ENCODE assay signal across 9 cellular contexts in genomic region chr10:12350925-12351324, GRCh38. TPM values are rescaled to one million over a fixed set of nuclear protein-coding genes. Genes with fewer than 3 reads are reported as not detected.
DNase-seq lines count a peak whose midpoint lies in the region; ATAC-seq and TF ChIP-seq lines count a peak whose summit lies in the region.
"Had no signal": no experiment of that assay in that cellular context is flagged by ENCODE, and none has a peak within 500 bp of the region (broad histone marks: within the 10 kb centered on the region; RNA-seq: fewer than 3 reads in every experiment).

No MANE protein-coding gene starts in this region.

- H3K27me3 ChIP-seq in breast epithelium (no peaks in the 10 kb centered on the region), muscle layer of colon (ENCODE audit: control insufficient read depth in 1 of 2, insufficient read depth in 2 of 2, low read length in 2 of 2) (no peaks in the 10 kb centered on the region)

- peak overlapping the region; percentile 42 for H3K9ac ChIP-seq in muscle layer of colon (ENCODE audit: low read length)

- no peaks in the 10 kb centered on the region for H3K9me3 ChIP-seq in breast epithelium
- H3K9me3 ChIP-seq in muscle layer of colon (ENCODE audit: low read length), result no peaks in the 10 kb centered on the region

- TF ChIP-seq CTCF in breast epithelium (IDR thresholded peaks at IDR 0.05), result no peak

- peak; percentile 7 for DNase-seq in stimulated activated CD4-positive, alpha-beta T cell treated with anti-CD3 and anti-CD28 coated beads, Interleukin-15, amount 100 ng/mL, for 24 hours
- DNase-seq in stimulated activated CD4-positive, alpha-beta T cell treated with anti-CD3 and anti-CD28 coated beads, Interleukin-12 subunit alpha, Interleukin-12 subunit beta, amount 100 ng/mL, for 4 hours, result no peak
- DNase-seq in breast epithelium (ENCODE audit: low spot score in 2 of 2), result no peak
- no peak for DNase-seq in NCI-H526 (lab: John Stamatoyannopoulos, UW)
- DNase-seq in HuH-7 (ENCODE audit: low spot score), result no peak
- DNase-seq in SIG-M5 (lab: John Stamatoyannopoulos, UW), result no peak
- DNase-seq: NCI-H187 treated with DMSO at 0.1 percent for 48 hours had no signal

- H3K36me3 ChIP-seq in breast epithelium, result no peaks in the 10 kb centered on the region
- no peaks in the 10 kb centered on the region for H3K36me3 ChIP-seq in muscle layer of colon (ENCODE audit: insufficient read depth, low read length)

- H3K27ac ChIP-seq in breast epithelium (no peak overlapping the region), muscle layer of colon (ENCODE audit: low read depth, low read length) (peak overlapping the region; percentile 89)

- TF ChIP-seq POLR2A in breast epithelium (IDR thresholded peaks at IDR 0.05), result no peak

- H3K4me3 ChIP-seq in breast epithelium (peak overlapping the region; percentile 70 to 86 (median 74)), muscle layer of colon (ENCODE audit: low read depth in 1 of 2, low read length in 2 of 2) (peak overlapping the region; percentile 88 to 100)

- no peak for ATAC-seq in HG03571 (IDR thresholded peaks at IDR 0.05; ENCODE audit: unreplicated experiment)

- H3K4me1 ChIP-seq in breast epithelium (no peaks in the 10 kb centered on the region), muscle layer of colon (ENCODE audit: insufficient read depth, low read length) (peaks cover 20% of the 10 kb centered on the region)

- intact Hi-C loops in breast epithelium (cut with DNase I; ENCODE audit: low total_unique reads), result no loop called here

RNA-seq across cellular contexts. Expression of gene CAMK1D, which starts 1.6 kb away (rescaled TPM):
- 10 to 100 TPM in 1 of 3 donors, 1 to 10 TPM in 2; 4.4 to 17.3 (median 5.2) TPM for total RNA-seq in breast epithelium
